16 cellular contexts compared by ENCODE assay signal in genomic region chr22:43300891-43301676, GRCh38. TPM values are rescaled to one million over a fixed set of nuclear protein-coding genes. Genes with fewer than 3 reads are reported as not detected.
"Had no signal": no experiment of that assay in that cellular context is flagged by ENCODE, and none has a peak within 500 bp of the region (broad histone marks: within the 10 kb centered on the region; RNA-seq: fewer than 3 reads in every experiment).

No MANE protein-coding gene starts in this region.

- H3K27ac ChIP-seq: foreskin keratinocyte, heart right ventricle, psoas muscle, right lobe of liver had no signal

- H3K27ac Mint-ChIP-seq: activated naive CD4-positive, alpha-beta T cell treated with anti-CD3 and anti-CD28 coated beads, Interleukin-2, amount 50 U/mL, for 72 hours; stimulated activated naive B cell treated with anti-CD40 and anti-IgM and Interleukin-4, amounts not matched to agents 10 μg/mL and 1 μg/mL and 100 μg/mL, for 72 hours; T-helper 2 cell treated with Interferon-gamma antibody and Interleukin-4, amounts not matched to agents 5 μg/mL and 100 μg/mL, for 36 hours had no signal

- DNase-seq: activated CD4-positive, alpha-beta T cell treated with anti-CD3 and anti-CD28 coated beads, Interleukin-2, amount 50 U/mL, for 1 hour; activated T-cell treated with anti-CD3 and anti-CD28 coated beads for 4 hours; esophagus squamous epithelium; foreskin keratinocyte; heart right ventricle; kidney glomerular epithelial cell; occipital lobe; right lobe of liver; stimulated activated CD4-positive, alpha-beta T cell treated with anti-CD3 and anti-CD28 coated beads, Interleukin-2, amount 100 ng/mL, for 24 hours; stimulated activated naive B cell treated with anti-CD40 and anti-IgM and Interleukin-4, amounts not matched to agents 10 μg/mL and 1 μg/mL and 100 μg/mL, for 72 hours; substantia nigra had no signal

- H3K4me3 ChIP-seq: breast epithelium, esophagus squamous epithelium, heart right ventricle, psoas muscle, right lobe of liver had no signal

- H3K4me3 Mint-ChIP-seq: stimulated activated naive B cell treated with anti-CD40 and anti-IgM and Interleukin-4, amounts not matched to agents 10 μg/mL and 1 μg/mL and 100 μg/mL, for 72 hours; T-helper 2 cell treated with Interferon-gamma antibody and Interleukin-4, amounts not matched to agents 5 μg/mL and 100 μg/mL, for 36 hours had no signal

- FAIRE-seq: urothelium cell line had no signal

- H3K36me3 Mint-ChIP-seq: activated naive CD4-positive, alpha-beta T cell treated with anti-CD3 and anti-CD28 coated beads, Interleukin-2, amount 50 U/mL, for 72 hours; stimulated activated naive B cell treated with anti-CD40 and anti-IgM and Interleukin-4, amounts not matched to agents 10 μg/mL and 1 μg/mL and 100 μg/mL, for 72 hours had no signal

- H3K9me3 ChIP-seq: breast epithelium, esophagus squamous epithelium, heart right ventricle, psoas muscle, right lobe of liver had no signal

- H3K9me3 Mint-ChIP-seq: activated naive CD4-positive, alpha-beta T cell treated with anti-CD3 and anti-CD28 coated beads, Interleukin-2, amount 50 U/mL, for 72 hours; stimulated activated naive B cell treated with anti-CD40 and anti-IgM and Interleukin-4, amounts not matched to agents 10 μg/mL and 1 μg/mL and 100 μg/mL, for 72 hours; T-helper 2 cell treated with Interferon-gamma antibody and Interleukin-4, amounts not matched to agents 5 μg/mL and 100 μg/mL, for 36 hours had no signal

- H3K27me3 ChIP-seq: breast epithelium, foreskin keratinocyte, heart right ventricle, right lobe of liver had no signal

- H3K36me3 ChIP-seq: breast epithelium, esophagus squamous epithelium, heart right ventricle, right lobe of liver had no signal

- ATAC-seq: foreskin keratinocyte; heart right ventricle; right lobe of liver; stimulated activated naive B cell treated with anti-CD40 and anti-IgM and Interleukin-4, amounts not matched to agents 10 μg/mL and 1 μg/mL and 100 μg/mL, for 72 hours had no signal

- H3K4me1 Mint-ChIP-seq: stimulated activated naive B cell treated with anti-CD40 and anti-IgM and Interleukin-4, amounts not matched to agents 10 μg/mL and 1 μg/mL and 100 μg/mL, for 72 hours had no signal

- H3K4me1 ChIP-seq: foreskin keratinocyte, psoas muscle had no signal

RNA-seq across cellular contexts. Expression of gene SCUBE1, which starts 42.1 kb away (rescaled TPM):
- total RNA-seq: foreskin keratinocyte had no signal
- polyA plus RNA-seq: foreskin keratinocyte had no signal
